ENCODE assay signal across 23 cellular contexts in the genomic region with DNA sequence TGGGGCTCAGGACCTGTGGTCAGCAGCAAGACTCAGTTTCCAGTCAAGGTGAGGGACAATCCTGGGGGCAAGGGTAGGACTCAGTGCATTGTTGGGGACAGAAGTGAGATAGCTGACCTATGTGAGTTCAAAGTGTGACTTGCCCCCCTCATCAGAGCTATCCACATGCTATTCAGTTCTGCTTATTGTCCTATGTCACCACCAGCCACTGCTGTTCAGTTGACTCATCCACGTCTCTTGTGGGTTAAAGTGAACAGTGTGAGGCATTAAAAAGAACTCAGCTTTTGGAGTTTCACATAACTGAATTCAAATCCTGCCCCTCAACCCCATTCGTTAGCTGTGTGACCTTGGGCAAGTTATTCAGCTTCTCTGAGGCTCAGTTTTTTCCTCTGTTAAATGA. TPM values are rescaled to one million over a fixed set of nuclear protein-coding genes. Genes with fewer than 3 reads are reported as not detected.
"Had no signal": no experiment of that assay in that cellular context is flagged by ENCODE, and none has a peak within 500 bp of the region (broad histone marks: within the 10 kb centered on the region; RNA-seq: fewer than 3 reads in every experiment).

No MANE protein-coding gene starts in this region.

- H3K4me3 Mint-ChIP-seq: activated naive CD4-positive, alpha-beta T cell treated with anti-CD3 and anti-CD28 coated beads for 36 hours; activated naive CD8-positive, alpha-beta T cell treated with anti-CD3 and anti-CD28 coated beads, Interleukin-2, amount 10 ng/mL, durations not matched to agents 7 days and 5 days; activated T-cell treated with anti-CD3 and anti-CD28 coated beads, Interleukin-2, amount 50 U/mL, for 72 hours; naive thymus-derived CD4-positive, alpha-beta T cell; neural progenitor cell; T-cell; T-helper 2 cell treated with Interferon-gamma antibody and Interleukin-4, amounts not matched to agents 5 μg/mL and 100 μg/mL, for 36 hours; WTC11 had no signal

- H2AFZ ChIP-seq: neural progenitor cell had no signal

- H3K9ac ChIP-seq: neural progenitor cell had no signal

- H3K9me3 Mint-ChIP-seq: activated naive CD4-positive, alpha-beta T cell treated with anti-CD3 and anti-CD28 coated beads for 36 hours; activated naive CD8-positive, alpha-beta T cell treated with anti-CD3 and anti-CD28 coated beads, Interleukin-2, amount 10 ng/mL, durations not matched to agents 7 days and 5 days; activated T-cell treated with anti-CD3 and anti-CD28 coated beads, Interleukin-2, amount 50 U/mL, for 72 hours; naive thymus-derived CD4-positive, alpha-beta T cell; T-cell; T-helper 2 cell treated with Interferon-gamma antibody and Interleukin-4, amounts not matched to agents 5 μg/mL and 100 μg/mL, for 36 hours had no signal

- ATAC-seq: activated T-cell treated with anti-CD3 and anti-CD28 coated beads, Interleukin-2, amount 50 U/mL, for 72 hours; heart right ventricle; left lobe of liver; naive thymus-derived CD4-positive, alpha-beta T cell; sciatic nerve; T-cell; WTC11 had no signal

- H3K9me3 ChIP-seq: heart right ventricle had no signal

- FAIRE-seq: endometrium, TTC549 had no signal

- H3K36me3 Mint-ChIP-seq: activated naive CD8-positive, alpha-beta T cell treated with anti-CD3 and anti-CD28 coated beads, Interleukin-2, amount 10 ng/mL, durations not matched to agents 7 days and 5 days; naive thymus-derived CD4-positive, alpha-beta T cell; neural progenitor cell; T-cell; WTC11 had no signal

- H3K36me3 ChIP-seq: cardiac muscle cell, heart right ventricle, neural progenitor cell had no signal

- H3K27ac Mint-ChIP-seq: activated naive CD4-positive, alpha-beta T cell treated with anti-CD3 and anti-CD28 coated beads for 36 hours; activated naive CD8-positive, alpha-beta T cell treated with anti-CD3 and anti-CD28 coated beads, Interleukin-2, amount 10 ng/mL, durations not matched to agents 7 days and 5 days; activated T-cell treated with anti-CD3 and anti-CD28 coated beads, Interleukin-2, amount 50 U/mL, for 72 hours; neural progenitor cell; T-cell; T-helper 2 cell treated with Interferon-gamma antibody and Interleukin-4, amounts not matched to agents 5 μg/mL and 100 μg/mL, for 36 hours; WTC11 had no signal

- H3K4me2 ChIP-seq: neural progenitor cell, smooth muscle cell had no signal

- H3K4me1 ChIP-seq: neural progenitor cell had no signal

- DNase-seq: activated CD4-positive, alpha-beta T cell treated with anti-CD3 and anti-CD28 coated beads, Interleukin-2, amount 50 U/mL, for 48 hours; activated effector memory CD4-positive, alpha-beta T cell treated with Interleukin-2 at 50 U/mL for 16 hours; activated naive CD4-positive, alpha-beta T cell treated with anti-CD3 and anti-CD28 coated beads for 36 hours; activated naive CD8-positive, alpha-beta T cell treated with anti-CD3 and anti-CD28 coated beads, Interleukin-2, amount 10 ng/mL, durations not matched to agents 7 days and 5 days; activated T-cell treated with anti-CD3 and anti-CD28 coated beads, Interleukin-2, amount 50 U/mL, for 72 hours; amygdala; cortex of kidney; heart right ventricle; naive thymus-derived CD4-positive, alpha-beta T cell; posterior cingulate gyrus; stimulated activated CD4-positive, alpha-beta T cell treated with anti-CD3 and anti-CD28 coated beads, Interleukin-15, amount 100 ng/mL, for 24 hours; stimulated activated naive CD4-positive, alpha-beta T cell; T-cell had no signal

- H3K4me3 ChIP-seq: cardiac muscle cell, heart right ventricle, lung, neural progenitor cell, smooth muscle cell had no signal

- H3K27ac ChIP-seq: cardiac muscle cell, heart right ventricle, neural progenitor cell had no signal

RNA-seq across cellular contexts. Expression of a gene that starts 4.4 kb away (rescaled TPM):
- polyA plus RNA-seq: naive thymus-derived CD4-positive, alpha-beta T cell had no signal
